ENCODE assay signal across 11 cellular contexts in genomic region chr12:119693006-119693405, GRCh38. TPM values are rescaled to one million over a fixed set of nuclear protein-coding genes. Genes with fewer than 3 reads are reported as not detected.
A peak's percentile ranks its signal among the peaks of the same experiment; 100 is the strongest.
DNase-seq lines count a peak whose midpoint lies in the region; TF ChIP-seq lines count a peak whose summit lies in the region.
"Had no signal": no experiment of that assay in that cellular context is flagged by ENCODE, and none has a peak within 500 bp of the region (broad histone marks: within the 10 kb centered on the region; RNA-seq: fewer than 3 reads in every experiment).

No MANE protein-coding gene starts in this region.

- H3K27ac Mint-ChIP-seq in MCF 10A (ENCODE audit: low read depth, unreplicated experiment) = peak overlapping the region; percentile 73
- H3K27ac Mint-ChIP-seq: CD8-positive, alpha-beta T cell; endodermal cell had no signal

- H3K79me2 ChIP-seq in ACC112 (ENCODE audit: control insufficient read depth, insufficient read depth, low read length, unreplicated experiment) = no peaks in the 10 kb centered on the region

- DNase-seq in LHCN-M2 (ENCODE audit: low read depth) = peak; percentile 91
- DNase-seq in MCF 10A (ENCODE audit: unreplicated experiment) = peak; percentile 78
- peak; percentile 32 for DNase-seq in left kidney (ENCODE audit: low read depth, low spot score)
- no peak for DNase-seq in NK-92 (lab: John Stamatoyannopoulos, UW; ENCODE audit: unreplicated experiment)
- DNase-seq in MV-4-11 (lab: John Stamatoyannopoulos, UW) = no peak
- no peak for DNase-seq in NCI-H1930 (lab: John Stamatoyannopoulos, UW)
- DNase-seq in retina = no peak
- DNase-seq: CD8-positive, alpha-beta T cell; endodermal cell; KG1 had no signal

- peaks cover 19% of the 10 kb centered on the region for H3K4me1 Mint-ChIP-seq in MCF 10A (ENCODE audit: insufficient read depth, unreplicated experiment)
- H3K4me1 Mint-ChIP-seq: endodermal cell had no signal

- peaks cover 11% of the 10 kb centered on the region for H3K36me3 Mint-ChIP-seq in MCF 10A (ENCODE audit: insufficient read depth, unreplicated experiment)
- H3K36me3 Mint-ChIP-seq: CD8-positive, alpha-beta T cell had no signal

- no peak overlapping the region for H2AFZ ChIP-seq in ACC112 (ENCODE audit: low read length, unreplicated experiment)

- peaks cover 5% of the 10 kb centered on the region; the same call in 1 of the 2 replicates for H3K36me3 ChIP-seq in ACC112 (ENCODE audit: insufficient read depth, low read length)

- no TSS peak for BruUV-seq in MCF 10A (replicated peaks; lab: Mats Ljungman, UMichigan)

- H3K4me3 ChIP-seq in ACC112 (ENCODE audit: low read depth, low read length) = no peak overlapping the region

- intact Hi-C loops in MCF 10A (cut with micrococcal nuclease) = loop anchor here (10.0 kb wide), 1 partner anchor 92 kb away; no protein-coding TSS in a partner anchor

- no peak for TF ChIP-seq CTCF in MCF 10A (IDR thresholded peaks at IDR 0.05; ENCODE audit: unreplicated experiment)

- CTCF ChIA-PET in MCF 10A (lab: Yijun Ruan, JAX) = no interaction called here

- POLR2A ChIA-PET in MCF 10A (lab: Yijun Ruan, JAX) = interaction anchor here (1.0 kb wide), 1 partner anchor 18 kb away, joined by 3 read pairs; no protein-coding TSS in a partner anchor

- no peak overlapping the region for H3K4me3 Mint-ChIP-seq in MCF 10A (ENCODE audit: unreplicated experiment)
- H3K4me3 Mint-ChIP-seq: CD8-positive, alpha-beta T cell; endodermal cell had no signal

- H3K27ac ChIP-seq in ACC112 (ENCODE audit: low read depth, low read length) = peak overlapping the region; percentile 19

- H3K4me1 ChIP-seq in ACC112 (ENCODE audit: control insufficient read depth, insufficient read depth, low read length, unreplicated experiment) = peaks cover 16% of the 10 kb centered on the region

- H3K27me3 Mint-ChIP-seq in MCF 10A (ENCODE audit: insufficient read depth, unreplicated experiment) = no peaks in the 10 kb centered on the region

- no peaks in the 10 kb centered on the region for H3K27me3 ChIP-seq in ACC112 (ENCODE audit: insufficient read depth, low read length)

- H3K9me3 Mint-ChIP-seq in MCF 10A (ENCODE audit: unreplicated experiment) = no peaks in the 10 kb centered on the region
- H3K9me3 Mint-ChIP-seq: CD8-positive, alpha-beta T cell; endodermal cell had no signal

RNA-seq across cellular contexts. Expression of gene PRKAB1, which starts 25.1 kb away (rescaled TPM):
- total RNA-seq in LHCN-M2 (2014; rRNA removed) (15.6 and 19.1 TPM in 2 replicates), MCF 10A (2022) (22.5 and 27.2 TPM in 2 replicates)
- 13.2 TPM for polyA plus RNA-seq in LHCN-M2 (2012)

Comparison
In these comparisons a context has a peak if more than half of its experiments do, and no peak if none do; other contexts are left out.
1. DNase-seq: peak in LHCN-M2 (single experiment), MCF 10A (single experiment) and left kidney (single experiment); none in NK-92 (single experiment), MV-4-11 (single experiment), NCI-H1930 (0 of 2) and retina (single experiment).